Comparison of ENCODE assay signal across 1 cellular context in genomic region chr5:176816043-176816745, GRCh38.
TF ChIP-seq lines count a peak whose summit lies in the region.

No MANE protein-coding gene starts in this region.

TF ChIP-seq in HepG2, 621 proteins besides CTCF, POLR2A, EP300 and RAD21 (continued from another document):
- TF ChIP-seq ZNF280D (CRISPR knock-in tag; IDR thresholded peaks at IDR 0.05), result no peak
